ENCODE assay signal across 9 cellular contexts in the genomic region with DNA sequence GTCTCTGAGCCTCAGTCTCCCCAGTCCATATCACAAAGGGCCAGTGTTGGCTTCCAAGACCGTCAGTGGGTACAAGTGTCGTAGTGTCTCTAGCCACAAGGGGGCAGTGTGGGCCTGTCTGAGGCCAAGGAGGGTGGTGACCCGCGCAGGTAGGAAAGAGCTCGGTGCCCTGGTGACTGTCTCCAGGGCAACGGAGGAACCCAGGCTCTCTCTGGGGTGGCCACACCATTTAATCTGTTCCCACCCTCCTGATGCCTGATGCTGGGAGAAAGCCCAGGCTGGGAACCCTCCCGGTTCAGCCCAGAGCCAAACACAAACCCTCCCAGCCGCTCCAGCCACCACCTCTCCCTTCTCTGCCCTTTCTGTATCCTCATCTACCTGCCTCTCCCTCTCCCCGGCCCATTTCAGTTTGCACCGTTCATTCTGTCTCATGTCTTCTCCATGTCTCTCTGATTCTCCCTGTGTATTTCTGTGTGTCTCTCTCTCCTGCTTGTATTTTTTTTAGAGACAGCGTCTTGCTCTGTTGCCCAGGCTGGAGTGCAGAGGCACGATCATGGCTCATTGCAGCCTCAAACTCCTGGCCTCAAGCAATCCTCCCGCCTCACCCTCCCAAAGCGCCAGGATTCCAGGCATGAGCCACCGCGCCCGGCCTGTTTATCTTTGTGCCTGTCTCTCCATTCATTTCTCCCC. TPM values are rescaled to one million over a fixed set of nuclear protein-coding genes. Genes with fewer than 3 reads are reported as not detected.
DNase-seq lines count a peak whose midpoint lies in the region; ATAC-seq, FAIRE-seq and TF ChIP-seq lines count a peak whose summit lies in the region.
"Had no signal": no experiment of that assay in that cellular context is flagged by ENCODE, and none has a peak within 500 bp of the region (broad histone marks: within the 10 kb centered on the region; RNA-seq: fewer than 3 reads in every experiment).

No MANE protein-coding gene starts in this region.

- H3K4me3 ChIP-seq in GM06990 (replicated peaks; ENCODE audit: low read depth, low read length) (no peak overlapping the region), MG63 (no peak overlapping the region), gastroesophageal sphincter (no peak overlapping the region), pancreas (no peak overlapping the region)

- no peak for TF ChIP-seq EP300 in gastroesophageal sphincter (IDR thresholded peaks at IDR 0.05)

- ATAC-seq in gastroesophageal sphincter (peak; percentile 87), pancreas (peak; percentile 87 to 100 (median 98)), GM18505 (IDR thresholded peaks at IDR 0.05; ENCODE audit: unreplicated experiment) (no peak)

- H3K4me1 Mint-ChIP-seq in type B pancreatic cell (ENCODE audit: unreplicated experiment): peaks cover 5% of the 10 kb centered on the region

- no peak overlapping the region for H3K27ac ChIP-seq in gastroesophageal sphincter
- no peak overlapping the region for H3K27ac ChIP-seq in pancreas
- H3K27ac ChIP-seq: epithelial cell of prostate had no signal

- H3K9me3 ChIP-seq in MG63 (no peaks in the 10 kb centered on the region), gastroesophageal sphincter (no peaks in the 10 kb centered on the region), pancreas (no peaks in the 10 kb centered on the region)

- H3K36me3 ChIP-seq in GM06990 (ENCODE audit: control insufficient read depth, insufficient read depth, low read length) (no peaks in the 10 kb centered on the region), MG63 (no peaks in the 10 kb centered on the region), gastroesophageal sphincter (no peaks in the 10 kb centered on the region), pancreas (no peaks in the 10 kb centered on the region)

- TF ChIP-seq POLR2A in gastroesophageal sphincter (IDR thresholded peaks at IDR 0.05) (no peak), GM18505 (IDR thresholded peaks at IDR 0.05; ENCODE audit: borderline replicate concordance, extremely low read depth, insufficient read depth, insufficient read length) (no peak)

- no peak overlapping the region for H3K27ac Mint-ChIP-seq in type B pancreatic cell

- H3K4me1 ChIP-seq in gastroesophageal sphincter (peaks cover 0 to 13% (median 0%) of the 10 kb centered on the region in 3 donors), pancreas (no peaks in the 10 kb centered on the region)

- DNase-seq in GM06990 (ENCODE audit: extremely low read depth, insufficient read length) (peak; percentile 53), MG63 (peak; percentile 58), SK-MEL-5 (ENCODE audit: low read depth, low spot score) (peak; percentile 78), pancreas (peak; percentile 66 to 93 (median 86)), type B pancreatic cell (ENCODE audit: extremely low spot score, unreplicated experiment) (no peak)
- peak; percentile 84 for DNase-seq in activated gamma-delta T cell treated with anti-CD3 and anti-CD28 coated beads, Interleukin-2, amount 50 U/mL, for 16 hours (ENCODE audit: low read depth)

- 20 to 43% methylated on average over 4 to 11 of the region's 17 CpGs for WGBS in gastroesophageal sphincter (ENCODE audit: low coverage in 1 of 2), 2 donors
- WGBS in pancreas, 2 donors: 32 to 33% methylated on average over 17 of the region's 17 CpGs

- H3K4me3 Mint-ChIP-seq in type B pancreatic cell: no peak overlapping the region

- no peaks in the 10 kb centered on the region for H3K9me3 Mint-ChIP-seq in type B pancreatic cell

- H3K27me3 ChIP-seq in GM06990 (replicated peaks; ENCODE audit: control insufficient read depth, insufficient read depth, low read length) (no peaks in the 10 kb centered on the region), MG63 (peaks cover 9% of the 10 kb centered on the region), gastroesophageal sphincter (peaks cover 36% of the 10 kb centered on the region), pancreas (peaks cover 0 to 4% (median 0%) of the 10 kb centered on the region in 4 donors)

- no peaks in the 10 kb centered on the region for H3K36me3 Mint-ChIP-seq in type B pancreatic cell

- peaks cover 65% of the 10 kb centered on the region for H3K27me3 Mint-ChIP-seq in type B pancreatic cell

- TF ChIP-seq CTCF in GM06990 (IDR thresholded peaks at IDR 0.05; ENCODE audit: insufficient read depth, low read length, poor library complexity, severe bottlenecking) (peak; percentile 82), gastroesophageal sphincter (IDR thresholded peaks at IDR 0.05) (peak in 3 of 4 experiments; percentile 90 to 95 (median 93)), pancreas (IDR thresholded peaks at IDR 0.05) (peak; percentile 78 to 93 (median 86)), type B pancreatic cell (conservative IDR thresholded peaks at IDR 0.05) (peak; percentile 95)

- intact Hi-C loops in pancreas (cut with DNase I): loop anchor here in 2 of 3 donors (5.0 to 10.0 kb wide), 3 partner anchors 78 to 260 kb away; a partner anchor contains a TSS

- no peak for FAIRE-seq in pancreas (lab: Jason Lieb, UNC)

- in situ Hi-C loops in SK-MEL-5 (cut with HindIII; ENCODE audit: low pct_unique_long_range_greater_than_20kb, low sequenced_read_pairs): no loop called here

RNA-seq across cellular contexts. Expression of a gene that starts 17.5 kb away (rescaled TPM):
- 0.56 TPM in 1 of 2 replicates, not detected in the other for total RNA-seq in MG63 (2014; rRNA removed; shearing (Covaris generic); ENCODE audit: low replicate concordance)
- total RNA-seq in SK-MEL-5 (2014; rRNA removed; shearing (Covaris generic)): 12.9 and 20.0 TPM in 2 replicates
- 10.4 and 13.1 TPM in 2 replicates for polyA plus RNA-seq in SK-MEL-5 (2015; cell fraction: cytosol; rRNA removed)
- polyA plus RNA-seq in SK-MEL-5 (2015; cell fraction: nucleus; rRNA removed): 19.0 and 19.5 TPM in 2 replicates
- total RNA-seq in gastroesophageal sphincter: 10 to 100 TPM; 23.5 to 37.2 (median 30.3) TPM
- total RNA-seq in pancreas: 1 to 10 TPM in 4 of 6 donors, under 1 TPM in 2; 0.91 to 4.1 (median 2.1) TPM
- polyA plus RNA-seq in pancreas: 10 to 100 TPM; 16.0 to 28.5 TPM
- total RNA-seq in type B pancreatic cell (ENCODE audit: low replicate concordance): 29.2 and 43.2 TPM in 2 replicates

RNA-seq across cellular contexts. Expression of a gene that starts 34.8 kb away (rescaled TPM):
- total RNA-seq in MG63 (2014; rRNA removed; shearing (Covaris generic); ENCODE audit: low replicate concordance): not detected in 2 replicates
- total RNA-seq in SK-MEL-5 (2014; rRNA removed; shearing (Covaris generic)): 1.2 and 1.7 TPM in 2 replicates
- polyA plus RNA-seq in SK-MEL-5 (2015; cell fraction: cytosol; rRNA removed): 1.3 and 2.9 TPM in 2 replicates
- polyA plus RNA-seq in SK-MEL-5 (2015; cell fraction: nucleus; rRNA removed): 0.66 and 0.97 TPM in 2 replicates
- 10 to 100 TPM in 1 of 4 donors, 1 to 10 TPM in 3; 6.5 to 19.9 (median 9.5) TPM for total RNA-seq in gastroesophageal sphincter
- 1 to 10 TPM; 4.5 to 8.3 (median 6.7) TPM for total RNA-seq in pancreas
- polyA plus RNA-seq in pancreas: 1 to 10 TPM; 2.6 to 4.8 TPM
- 1.2 and 1.3 TPM in 2 replicates for total RNA-seq in type B pancreatic cell (ENCODE audit: low replicate concordance)

RNA-seq across cellular contexts. Expression of a gene that starts 47.2 kb away (rescaled TPM):
- 9.1 and 31.0 TPM in 2 replicates for total RNA-seq in MG63 (2014; rRNA removed; shearing (Covaris generic); ENCODE audit: low replicate concordance)
- total RNA-seq in SK-MEL-5 (2014; rRNA removed; shearing (Covaris generic)): 6.9 and 14.6 TPM in 2 replicates
- 9.6 and 10.4 TPM in 2 replicates for polyA plus RNA-seq in SK-MEL-5 (2015; cell fraction: cytosol; rRNA removed)
- 60.6 and 76.0 TPM in 2 replicates for polyA plus RNA-seq in SK-MEL-5 (2015; cell fraction: nucleus; rRNA removed)
- 1 to 10 TPM; 2.4 to 4.3 (median 3.4) TPM for total RNA-seq in gastroesophageal sphincter
- total RNA-seq in pancreas: 10 to 100 TPM in 1 of 6 donors, 1 to 10 TPM in 5; 3.0 to 10.7 (median 5.1) TPM
- polyA plus RNA-seq in pancreas: 10 to 100 TPM; 52.5 to 53.3 TPM
- 9.6 and 21.2 TPM in 2 replicates for total RNA-seq in type B pancreatic cell (ENCODE audit: low replicate concordance)
